In genomic region chr3:101835676-101836075, GRCh38 we compare ENCODE assay signal across 17 cellular contexts. TPM values are rescaled to one million over a fixed set of nuclear protein-coding genes. Genes with fewer than 3 reads are reported as not detected.
DNase-seq lines count a peak whose midpoint lies in the region; ATAC-seq, FAIRE-seq and TF ChIP-seq lines count a peak whose summit lies in the region.
"Had no signal": no experiment of that assay in that cellular context is flagged by ENCODE, and none has a peak within 500 bp of the region (broad histone marks: within the 10 kb centered on the region; RNA-seq: fewer than 3 reads in every experiment).

No MANE protein-coding gene starts in this region.

- peak overlapping the region; percentile 43 for H2AFZ ChIP-seq in parathyroid adenoma
- no peak overlapping the region for H2AFZ ChIP-seq in Karpas-422 (ENCODE audit: low read length)

- no peak overlapping the region for H3K4me3 ChIP-seq in BLaER1 treated with 17β-estradiol and CSF1 and Interleukin-3, amounts not matched to agents 10 nM and 100 nM
- H3K4me3 ChIP-seq in parathyroid adenoma (ENCODE audit: low read depth, low read length) (no peak overlapping the region), Karpas-422 (ENCODE audit: low read length) (no peak overlapping the region)
- H3K4me3 ChIP-seq: SJCRH30 had no signal

- no peaks in the 10 kb centered on the region for H3K9me2 ChIP-seq in Karpas-422 (replicated peaks; ENCODE audit: insufficient read depth, low read length)

- H3K79me2 ChIP-seq in parathyroid adenoma (no peaks in the 10 kb centered on the region), Karpas-422 (ENCODE audit: low read length) (no peaks in the 10 kb centered on the region)

- FAIRE-seq in GM12891 (lab: Jason Lieb, UNC), result peak; percentile 63

- TF ChIP-seq CTCF in VCaP (conservative IDR thresholded peaks at IDR 0.05), result no peak
- TF ChIP-seq CTCF in parathyroid adenoma (IDR thresholded peaks at IDR 0.05), result no peak

- DNase-seq in GM12891 (ENCODE audit: insufficient read length, low spot score), result no peak
- DNase-seq in HPDE6-E6E7 (ENCODE audit: extremely low spot score), result no peak
- DNase-seq in Karpas-422, result no peak
- DNase-seq: Caco-2; CD4-positive, CD25-positive, alpha-beta regulatory T cell; DMS153; EL; NCI-H1417 treated with DMSO at 0.1 percent for 48 hours; NCI-H2029; NCI-H774; PC-3; SJCRH30 had no signal

- H4K20me1 ChIP-seq in BLaER1 treated with 17β-estradiol and CSF1 and Interleukin-3, amounts not matched to agents 10 nM and 100 nM, result peaks cover 0 to 26% (median 0%) of the 10 kb centered on the region in 11 experiments; a peak in 2 of 22 replicates
- no peaks in the 10 kb centered on the region for H4K20me1 ChIP-seq in Karpas-422 (ENCODE audit: insufficient read depth, low read depth, low read length)

- H3K4me1 ChIP-seq in BLaER1 treated with 17β-estradiol and CSF1 and Interleukin-3, amounts not matched to agents 10 nM and 100 nM, result peaks cover 0 to 92% (median 31%) of the 10 kb centered on the region in 10 experiments; a peak in 15 of 20 replicates
- peaks cover 17% of the 10 kb centered on the region for H3K4me1 ChIP-seq in parathyroid adenoma
- H3K4me1 ChIP-seq in Karpas-422 (ENCODE audit: low read length), result peaks cover 2% of the 10 kb centered on the region; the same call in 1 of the 2 replicates
- H3K4me1 ChIP-seq: Caco-2 had no signal

- H3K9me3 ChIP-seq in BLaER1 treated with 17β-estradiol and CSF1 and Interleukin-3, amounts not matched to agents 10 nM and 100 nM (replicated peaks in 1 of 11), result no peaks in the 10 kb centered on the region
- no peaks in the 10 kb centered on the region for H3K9me3 ChIP-seq in parathyroid adenoma (ENCODE audit: control insufficient read depth, low read length)
- no peaks in the 10 kb centered on the region for H3K9me3 ChIP-seq in Karpas-422 (ENCODE audit: low read length)
- H3K9me3 ChIP-seq: Caco-2, SJCRH30 had no signal

- no peak for TF ChIP-seq POLR2A in GM12891 (IDR thresholded peaks at IDR 0.05; ENCODE audit: low read depth, low read length)

- no peak for ATAC-seq in HG03280 (IDR thresholded peaks at IDR 0.05; ENCODE audit: unreplicated experiment)
- ATAC-seq: PC-3 had no signal

- peak overlapping the region in 4 of 11 experiments; percentile 66 to 77 (median 68); a peak in 8 of 22 replicates for H3K4me2 ChIP-seq in BLaER1 treated with 17β-estradiol and CSF1 and Interleukin-3, amounts not matched to agents 10 nM and 100 nM
- H3K4me2 ChIP-seq in parathyroid adenoma (ENCODE audit: low read length) (no peak overlapping the region), Karpas-422 (ENCODE audit: low read depth, low read length, poor library complexity, severe bottlenecking) (no peak overlapping the region)

- H3K9ac ChIP-seq in BLaER1 treated with 17β-estradiol and CSF1 and Interleukin-3, amounts not matched to agents 10 nM and 100 nM, result no peak overlapping the region; a peak in 1 of 22 replicates
- no peak overlapping the region for H3K9ac ChIP-seq in parathyroid adenoma
- H3K9ac ChIP-seq in Karpas-422 (ENCODE audit: low read length), result no peak overlapping the region

- H3K27ac ChIP-seq in BLaER1 treated with 17β-estradiol and CSF1 and Interleukin-3, amounts not matched to agents 10 nM and 100 nM, result peak overlapping the region in 6 of 11 experiments; percentile 10 to 81 (median 56); a peak in 9 of 22 replicates
- peak overlapping the region; percentile 57 for H3K27ac ChIP-seq in VCaP
- peak overlapping the region; percentile 53 for H3K27ac ChIP-seq in parathyroid adenoma
- no peak overlapping the region for H3K27ac ChIP-seq in Karpas-422 (ENCODE audit: low read length)
- H3K27ac ChIP-seq: RWPE1, SJCRH30 had no signal

- peaks cover 0 to 44% (median 0%) of the 10 kb centered on the region in 11 experiments; a peak in 6 of 22 replicates for H3K36me3 ChIP-seq in BLaER1 treated with 17β-estradiol and CSF1 and Interleukin-3, amounts not matched to agents 10 nM and 100 nM
- H3K36me3 ChIP-seq in parathyroid adenoma (ENCODE audit: control insufficient read depth, insufficient read depth, low read length) (no peaks in the 10 kb centered on the region), Karpas-422 (ENCODE audit: insufficient read depth, low read length) (no peaks in the 10 kb centered on the region)
- H3K36me3 ChIP-seq: SJCRH30 had no signal

- no peaks in the 10 kb centered on the region for H3K27me3 ChIP-seq in BLaER1 treated with 17β-estradiol and CSF1 and Interleukin-3, amounts not matched to agents 10 nM and 100 nM
- H3K27me3 ChIP-seq in parathyroid adenoma (ENCODE audit: control insufficient read depth, insufficient read depth, low read length), result no peaks in the 10 kb centered on the region
- H3K27me3 ChIP-seq in Karpas-422 (ENCODE audit: low read length), result no peaks in the 10 kb centered on the region
- H3K27me3 ChIP-seq: SJCRH30 had no signal

TF ChIP-seq in GM12891, 5 proteins besides CTCF, POLR2A, EP300 and RAD21:
- TF ChIP-seq PAX5 (IDR thresholded peaks at IDR 0.05; ENCODE audit: insufficient read depth, low read length, severe bottlenecking) (no peak), SPI1 (IDR thresholded peaks at IDR 0.05; ENCODE audit: low read depth, low read length) (peak; percentile 36), POLR2AphosphoS5 (IDR thresholded peaks at IDR 0.05; ENCODE audit: low read depth, low read length) (no peak), TAF1 (IDR thresholded peaks at IDR 0.05; ENCODE audit: low read depth, low read length) (no peak)

RNA-seq across cellular contexts. Expression of gene NFKBIZ, which starts 13.6 kb away (rescaled TPM):
- polyA plus RNA-seq in GM12891 (2012; ENCODE audit: low read depth, missing spikeins), result 30.5 TPM
- 0.76 and 6.3 TPM in 2 replicates for total RNA-seq in Karpas-422 (2014; rRNA removed; shearing (Covaris generic); ENCODE audit: low replicate concordance)

RNA-seq across cellular contexts. Expression of gene NXPE3, which starts 56.7 kb away (rescaled TPM):
- 2.8 TPM for polyA plus RNA-seq in GM12891 (2012; ENCODE audit: low read depth, missing spikeins)
- total RNA-seq in Karpas-422 (2014; rRNA removed; shearing (Covaris generic); ENCODE audit: low replicate concordance), result 18.6 and 20.2 TPM in 2 replicates
